9 cellular contexts compared by ENCODE assay signal in the genomic region with DNA sequence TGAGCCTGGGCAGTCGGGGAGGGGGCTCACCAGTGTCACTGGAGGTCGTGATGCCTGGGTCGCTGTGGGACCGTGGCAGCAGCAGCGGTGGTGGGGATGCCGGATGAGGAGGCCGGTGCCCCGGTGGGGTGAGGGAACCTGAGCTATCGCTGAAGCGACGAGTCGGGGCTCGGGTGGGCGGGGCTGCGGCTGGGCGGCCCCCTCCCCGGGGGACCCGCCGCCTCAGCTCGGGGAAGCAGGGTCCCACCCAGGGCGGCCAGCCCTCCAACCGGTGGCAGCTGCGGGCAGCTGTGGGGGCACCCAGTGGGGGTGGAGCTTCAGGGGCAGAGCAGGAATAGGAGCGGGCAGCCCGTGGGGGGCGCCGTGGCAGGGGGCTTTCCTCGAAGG. TPM values are rescaled to one million over a fixed set of nuclear protein-coding genes. Genes with fewer than 3 reads are reported as not detected.
A peak's percentile ranks its signal among the peaks of the same experiment; 100 is the strongest.
DNase-seq lines count a peak whose midpoint lies in the region; ATAC-seq and TF ChIP-seq lines count a peak whose summit lies in the region.
"Had no signal": no experiment of that assay in that cellular context is flagged by ENCODE, and none has a peak within 500 bp of the region (broad histone marks: within the 10 kb centered on the region; RNA-seq: fewer than 3 reads in every experiment).

No MANE protein-coding gene starts in this region.

- H3K4me1 ChIP-seq in endocrine pancreas (ENCODE audit: control insufficient read depth, insufficient read depth, low read length) (no peaks in the 10 kb centered on the region), thoracic aorta (ENCODE audit: control insufficient read depth in 1 of 2, low read depth in 2 of 2) (peaks cover 16 to 33% of the 10 kb centered on the region in 2 donors), HAP-1 (peaks cover 16% of the 10 kb centered on the region)

- H3K4me3 ChIP-seq in endocrine pancreas (ENCODE audit: control insufficient read depth, insufficient read depth, low read length) (no peak overlapping the region), thoracic aorta (peak overlapping the region; percentile 58), HAP-1 (no peak overlapping the region)

- in situ Hi-C loops in HAP-1 (cut with MboI; ENCODE audit: low sequenced_read_pairs) = no loop called here

- TF ChIP-seq CTCF in thoracic aorta (IDR thresholded peaks at IDR 0.05) = no peak

- H3K9ac ChIP-seq in endocrine pancreas (ENCODE audit: control insufficient read depth, insufficient read depth, low read length) = peak overlapping the region; percentile 54

- peaks cover 33% of the 10 kb centered on the region for H3K4me1 Mint-ChIP-seq in activated T-cell treated with anti-CD3 and anti-CD28 coated beads, Interleukin-2, amount 50 U/mL, for 24 hours (ENCODE audit: low read depth)

- H3K27me3 Mint-ChIP-seq in activated T-cell treated with anti-CD3 and anti-CD28 coated beads, Interleukin-2, amount 50 U/mL, for 24 hours = no peaks in the 10 kb centered on the region

- H3K27ac ChIP-seq in thoracic aorta = no peak overlapping the region

- H3K27ac Mint-ChIP-seq in activated T-cell treated with anti-CD3 and anti-CD28 coated beads, Interleukin-2, amount 50 U/mL, for 24 hours = peak overlapping the region; percentile 65

- H3K27me3 ChIP-seq in endocrine pancreas (ENCODE audit: control insufficient read depth, insufficient read depth, low read length) (no peaks in the 10 kb centered on the region), thoracic aorta (replicated peaks; ENCODE audit: insufficient read depth) (no peaks in the 10 kb centered on the region), HAP-1 (ENCODE audit: low read depth) (no peaks in the 10 kb centered on the region)

- peaks cover 2% of the 10 kb centered on the region for H3K36me3 ChIP-seq in endocrine pancreas (ENCODE audit: control insufficient read depth, insufficient read depth, low read length)
- H3K36me3 ChIP-seq in thoracic aorta = peaks cover 4% of the 10 kb centered on the region
- H3K36me3 ChIP-seq in HAP-1 (replicated peaks) = peaks cover 37% of the 10 kb centered on the region

- H3K9me3 ChIP-seq in endocrine pancreas (ENCODE audit: control insufficient read depth, low read length) = no peaks in the 10 kb centered on the region
- H3K9me3 ChIP-seq in thoracic aorta = no peaks in the 10 kb centered on the region
- H3K9me3 ChIP-seq in HAP-1 = no peaks in the 10 kb centered on the region

- H3K4me3 Mint-ChIP-seq in activated T-cell treated with anti-CD3 and anti-CD28 coated beads, Interleukin-2, amount 50 U/mL, for 24 hours = peak overlapping the region; percentile 70

- no peaks in the 10 kb centered on the region for H3K9me3 Mint-ChIP-seq in activated T-cell treated with anti-CD3 and anti-CD28 coated beads, Interleukin-2, amount 50 U/mL, for 24 hours
- H3K9me3 Mint-ChIP-seq: nephron had no signal

- peaks cover 32% of the 10 kb centered on the region for H3K36me3 Mint-ChIP-seq in activated T-cell treated with anti-CD3 and anti-CD28 coated beads, Interleukin-2, amount 50 U/mL, for 24 hours (ENCODE audit: low read depth)

- peak; percentile 39 for DNase-seq in activated T-cell treated with anti-CD3 and anti-CD28 coated beads, Interleukin-2, amount 50 U/mL, for 24 hours
- no peak for DNase-seq in activated T-cell treated with anti-CD3 and anti-CD28 coated beads, Interleukin-2, amount 50 U/mL, for 1 hour
- DNase-seq in thoracic aorta (ENCODE audit: low spot score) (no peak), GM03348 (ENCODE audit: low spot score) (no peak), HAP-1 (ENCODE audit: low spot score in 2 of 2) (no peak)
- no peak for DNase-seq in NK-92 treated with Interleukin-12 subunit alpha and Interleukin-12 subunit beta, amount 100 ng/mL, for 24 hours (lab: John Stamatoyannopoulos, UW)

- peak; percentile 11 for ATAC-seq in HG03521 (IDR thresholded peaks at IDR 0.05; ENCODE audit: unreplicated experiment)
- no peak for ATAC-seq in thoracic aorta (ENCODE audit: insufficient number of reproducible peaks, low FRiP score, low read depth)

RNA-seq across cellular contexts. Expression of a gene that starts 5.0 kb away (rescaled TPM):
- 10 to 100 TPM; 14.7 to 16.1 TPM for total RNA-seq in thoracic aorta

RNA-seq across cellular contexts. Expression of a gene that starts 11.9 kb away (rescaled TPM):
- total RNA-seq in thoracic aorta = 10 to 100 TPM; 32.5 to 50.2 TPM

RNA-seq across cellular contexts. Expression of a gene that starts 23.1 kb away (rescaled TPM):
- total RNA-seq in thoracic aorta = 10 to 100 TPM; 26.9 to 50.7 TPM

RNA-seq across cellular contexts. Expression of a gene that starts 27.0 kb away (rescaled TPM):
- total RNA-seq in thoracic aorta = 1 to 10 TPM in 1 of 2 donors, under 1 TPM in 1; 0.92 to 1.9 TPM

RNA-seq across cellular contexts. Expression of a gene that starts 41.7 kb away (rescaled TPM):
- total RNA-seq in thoracic aorta = 10 to 100 TPM; 21.7 to 22.9 TPM
